Comparison of ENCODE assay signal across 1 cellular context in genomic region chr17:18270046-18270850, GRCh38.
TF ChIP-seq lines count a peak whose summit lies in the region.

No MANE protein-coding gene starts in this region.

TF ChIP-seq in K562, 482 proteins besides CTCF, POLR2A, EP300 and RAD21:
- TF ChIP-seq MAFG (tag; conservative IDR thresholded peaks at IDR 0.05) (no peak), UBTF (IDR thresholded peaks at IDR 0.05; ENCODE audit: borderline replicate concordance in 1 of 2, low read depth in 2 of 2, low read length in 2 of 2) (no peak), ZZZ3 (IDR thresholded peaks at IDR 0.05) (no peak), NR3C1 (CRISPR knock-in tag; IDR thresholded peaks at IDR 0.05) (no peak), GABPB2 (CRISPR knock-in tag; conservative IDR thresholded peaks at IDR 0.05) (no peak), ZFP30 (CRISPR knock-in tag; IDR thresholded peaks at IDR 0.05; ENCODE audit: borderline replicate concordance) (no peak), RBM34 (IDR thresholded peaks at IDR 0.05; ENCODE audit: borderline replicate concordance, insufficient read depth, low read length) (no peak), PHTF2 (CRISPR knock-in tag; IDR thresholded peaks at IDR 0.05) (no peak), HNRNPUL1 (IDR thresholded peaks at IDR 0.05; ENCODE audit: low read length) (no peak), ZBTB43 (CRISPR knock-in tag; IDR thresholded peaks at IDR 0.05) (no peak), ZNF507 (tag; conservative IDR thresholded peaks at IDR 0.05) (no peak)
